In genomic region chr11:69463892-69464620, GRCh38 we compare ENCODE assay signal across 26 cellular contexts. TPM values are rescaled to one million over a fixed set of nuclear protein-coding genes. Genes with fewer than 3 reads are reported as not detected.
DNase-seq lines count a peak whose midpoint lies in the region; ATAC-seq and TF ChIP-seq lines count a peak whose summit lies in the region.
"Had no signal": no experiment of that assay in that cellular context is flagged by ENCODE, and none has a peak within 500 bp of the region (broad histone marks: within the 10 kb centered on the region; RNA-seq: fewer than 3 reads in every experiment).

No MANE protein-coding gene starts in this region.

- H3K27ac ChIP-seq in IMR-90 (ENCODE audit: insufficient read depth, low read length) (no peak overlapping the region), esophagus squamous epithelium (peak overlapping the region; percentile 9 to 86 (median 48)), tibial nerve (peak overlapping the region in 3 of 4 donors; percentile 24 to 76 (median 60)), gastroesophageal sphincter (peak overlapping the region in 2 of 4 donors; percentile 22 to 40)
- H3K27ac ChIP-seq: epithelial cell of prostate, thoracic aorta had no signal

- no peaks in the 10 kb centered on the region for H4K20me1 ChIP-seq in IMR-90 (ENCODE audit: insufficient read depth, low read length)

- ATAC-seq in IMR-90 (ENCODE audit: low read depth) (no peak), gastroesophageal sphincter (no peak), HG03378 (IDR thresholded peaks at IDR 0.05; ENCODE audit: unreplicated experiment) (no peak)
- no peak for ATAC-seq in activated CD8-positive, alpha-beta memory T cell treated with anti-CD3 and anti-CD28 coated beads, Interleukin-2, amount 10 ng/mL, durations not matched to agents 7 days and 5 days
- ATAC-seq: stimulated activated memory B cell treated with anti-CD40 and anti-IgM and Interleukin-4, amounts not matched to agents 10 μg/mL and 1 μg/mL and 100 μg/mL, for 72 hours had no signal

- peak overlapping the region; percentile 19; the same call in 1 of the 2 replicates for H2AK5ac ChIP-seq in IMR-90 (ENCODE audit: low read depth, low read length)

- peak overlapping the region; percentile 67 for H2AK9ac ChIP-seq in IMR-90 (replicated peaks; ENCODE audit: low read depth, low read length, poor library complexity)

- H2AFZ ChIP-seq in IMR-90 (replicated peaks; ENCODE audit: low read length, poor library complexity) = peak overlapping the region; percentile 63

- H3K27me3 ChIP-seq in IMR-90 (ENCODE audit: control insufficient read depth, insufficient read depth, low read length) (no peaks in the 10 kb centered on the region), esophagus squamous epithelium (no peaks in the 10 kb centered on the region), tibial nerve (no peaks in the 10 kb centered on the region), gastroesophageal sphincter (no peaks in the 10 kb centered on the region)

- peaks cover 12% of the 10 kb centered on the region for H3K4me1 ChIP-seq in IMR-90 (ENCODE audit: control insufficient read depth, insufficient read depth, low read length)
- peaks cover 22 to 70% (median 33%) of the 10 kb centered on the region in 3 donors for H3K4me1 ChIP-seq in esophagus squamous epithelium
- H3K4me1 ChIP-seq in tibial nerve = peaks cover 0 to 28% (median 15%) of the 10 kb centered on the region in 4 donors
- peaks cover 0 to 25% (median 14%) of the 10 kb centered on the region in 3 donors for H3K4me1 ChIP-seq in gastroesophageal sphincter

- intact Hi-C loops in IMR-90 (cut with micrococcal nuclease) (loop anchor here (1.0 kb wide), 1 partner anchor 46 kb away; no protein-coding TSS in a partner anchor), esophagus squamous epithelium (cut with DNase I) (no loop called here)

- H3K56ac ChIP-seq in IMR-90 (ENCODE audit: extremely low read depth, insufficient read depth, low read length) = no peak overlapping the region

- H4K8ac ChIP-seq in IMR-90 (ENCODE audit: low read depth in 2 of 2, low read length in 2 of 2) = no peak overlapping the region

- DNase-seq in IMR-90 (no peak), esophagus squamous epithelium (lab: John Stamatoyannopoulos, UW) (no peak), neural crest cell (ENCODE audit: low read depth, low spot score) (no peak), tibial nerve (ENCODE audit: low spot score in 2 of 2) (no peak)
- no peak for DNase-seq in activated CD8-positive, alpha-beta memory T cell treated with anti-CD3 and anti-CD28 coated beads, Interleukin-2, amount 10 ng/mL, durations not matched to agents 7 days and 5 days
- DNase-seq: activated CD8-positive, alpha-beta memory T cell treated with anti-CD3 and anti-CD28 coated beads, Interleukin-2, amount 50 U/mL, for 48 hours; foreskin melanocyte; hippocampal formation; immature natural killer cell; NCI-H2081; NCI-H774; stimulated activated CD4-positive, alpha-beta T cell treated with anti-CD3 and anti-CD28 coated beads, Interleukin-4, amount 100 ng/mL, for 1 hour had no signal

- H3K79me1 ChIP-seq in IMR-90 (ENCODE audit: low read depth in 1 of 2, low read length in 2 of 2) = 0 out of 4 replicates have a peak, but pooled peaks cover 0 to 3% of the 10 kb centered on the region in 2 experiments

- TF ChIP-seq POLR2A in IMR-90 (IDR thresholded peaks at IDR 0.05; ENCODE audit: low read depth, low read length) (no peak), esophagus squamous epithelium (IDR thresholded peaks at IDR 0.05) (no peak), tibial nerve (IDR thresholded peaks at IDR 0.05) (no peak), gastroesophageal sphincter (IDR thresholded peaks at IDR 0.05) (no peak)

- 66% methylated on average over 6 of the region's 13 CpGs; no CpG with 5 or more reads in 1 of the 2 experiments for WGBS in IMR-90 (ENCODE audit: extremely low coverage in 2 of 2, insufficient read length in 1 of 2), 2 experiments
- WGBS in esophagus squamous epithelium, 2 donors = 59 to 65% methylated on average over 4 to 6 of the region's 13 CpGs
- WGBS in tibial nerve, 2 donors = 70 to 75% methylated on average over 8 to 12 of the region's 13 CpGs
- WGBS in gastroesophageal sphincter (ENCODE audit: low coverage in 1 of 2), 2 donors = 25 to 40% methylated on average over 2 to 3 of the region's 13 CpGs

- H3K4me1 Mint-ChIP-seq in neural crest cell = peaks cover 26% of the 10 kb centered on the region
- no peaks in the 10 kb centered on the region for H3K4me1 Mint-ChIP-seq in activated CD8-positive, alpha-beta memory T cell treated with anti-CD3 and anti-CD28 coated beads, Interleukin-2, amount 10 ng/mL, durations not matched to agents 7 days and 5 days
- H3K4me1 Mint-ChIP-seq: central memory CD8-positive, alpha-beta T cell; immature natural killer cell had no signal

- in situ Hi-C loops in IMR-90 (cut with MboI; ENCODE audit: low sequenced_read_pairs) = no loop called here

- peaks cover 12% of the 10 kb centered on the region for H3K36me3 Mint-ChIP-seq in neural crest cell (ENCODE audit: low read depth)
- H3K36me3 Mint-ChIP-seq in activated CD8-positive, alpha-beta memory T cell treated with anti-CD3 and anti-CD28 coated beads, Interleukin-2, amount 10 ng/mL, durations not matched to agents 7 days and 5 days = peaks cover 1% of the 10 kb centered on the region
- H3K36me3 Mint-ChIP-seq: immature natural killer cell; stimulated activated memory B cell treated with anti-CD40 and anti-IgM and Interleukin-4, amounts not matched to agents 10 μg/mL and 1 μg/mL and 100 μg/mL, for 72 hours had no signal

- H3K14ac ChIP-seq in IMR-90 (replicated peaks; ENCODE audit: low read depth, low read length) = no peak overlapping the region

- H3K27ac Mint-ChIP-seq in neural crest cell (ENCODE audit: unreplicated experiment) = peak overlapping the region; percentile 94
- no peak overlapping the region for H3K27ac Mint-ChIP-seq in activated CD8-positive, alpha-beta memory T cell treated with anti-CD3 and anti-CD28 coated beads, Interleukin-2, amount 10 ng/mL, durations not matched to agents 7 days and 5 days
- H3K27ac Mint-ChIP-seq: activated naive CD8-positive, alpha-beta T cell; activated T-helper 2 cell treated with anti-CD3 and anti-CD28 coated beads, Interferon-gamma antibody, Interleukin-2, Interleukin-4, amounts not matched to agents 10 μg/mL and 5 μg/mL and 100 μg/mL, durations not matched to agents 14 hours and 24 hours and 36 hours; immature natural killer cell; stimulated activated memory B cell treated with anti-CD40 and anti-IgM and Interleukin-4, amounts not matched to agents 10 μg/mL and 1 μg/mL and 100 μg/mL, for 72 hours; T-helper 2 cell treated with Interferon-gamma antibody and Interleukin-4, amounts not matched to agents 5 μg/mL and 100 μg/mL, for 36 hours had no signal

- CTCF ChIA-PET in IMR-90 (lab: Yijun Ruan, JAX) = no interaction called here
- CTCF ChIA-PET in activated CD8-positive, alpha-beta memory T cell treated with anti-CD3 and anti-CD28 coated beads, Interleukin-2, amount 10 ng/mL, durations not matched to agents 7 days and 5 days (lab: Charles Lee) = no interaction called here

- TF ChIP-seq RAD21 in IMR-90 (IDR thresholded peaks at IDR 0.05; ENCODE audit: low read length) = no peak

- H3K9me1 ChIP-seq in IMR-90 (ENCODE audit: insufficient read depth, low read length) = no peaks in the 10 kb centered on the region; the same call in 1 of the 2 replicates

- H3K9me3 Mint-ChIP-seq in neural crest cell = peaks cover 12% of the 10 kb centered on the region
- peaks cover 5% of the 10 kb centered on the region for H3K9me3 Mint-ChIP-seq in activated CD8-positive, alpha-beta memory T cell treated with anti-CD3 and anti-CD28 coated beads, Interleukin-2, amount 10 ng/mL, durations not matched to agents 7 days and 5 days (ENCODE audit: low read depth)
- H3K9me3 Mint-ChIP-seq: T-helper 2 cell treated with Interferon-gamma antibody and Interleukin-4, amounts not matched to agents 5 μg/mL and 100 μg/mL, for 36 hours had no signal

- no peak overlapping the region for H2BK15ac ChIP-seq in IMR-90 (ENCODE audit: low read depth, low read length)

- no peak for TF ChIP-seq CTCF in IMR-90 (conservative IDR thresholded peaks at IDR 0.05; ENCODE audit: low read depth, low read length)
- TF ChIP-seq CTCF in esophagus squamous epithelium (IDR thresholded peaks at IDR 0.05) = no peak
- no peak for TF ChIP-seq CTCF in neural crest cell (conservative IDR thresholded peaks at IDR 0.05)
- no peak for TF ChIP-seq CTCF in tibial nerve (IDR thresholded peaks at IDR 0.05)
- TF ChIP-seq CTCF in gastroesophageal sphincter (IDR thresholded peaks at IDR 0.05) = no peak

- H3K4ac ChIP-seq in IMR-90 (ENCODE audit: low read depth, low read length) = no peak overlapping the region

- no peak overlapping the region for H2BK20ac ChIP-seq in IMR-90 (ENCODE audit: low read depth, low read length)

- H2BK5ac ChIP-seq in IMR-90 (ENCODE audit: low read depth, low read length, poor library complexity, severe bottlenecking) = no peak overlapping the region

- H3K23ac ChIP-seq in IMR-90 (ENCODE audit: low read depth, low read length) = no peak overlapping the region

- no peak overlapping the region for H3K4me3 ChIP-seq in IMR-90 (ENCODE audit: insufficient read depth, low read depth, low read length)
- H3K4me3 ChIP-seq in esophagus squamous epithelium = no peak overlapping the region
- H3K4me3 ChIP-seq in tibial nerve = no peak overlapping the region
- no peak overlapping the region for H3K4me3 ChIP-seq in gastroesophageal sphincter
- H3K4me3 ChIP-seq: K562, thoracic aorta had no signal

- dilution Hi-C loops in IMR-90 (cut with HindIII; ENCODE audit: low sequenced_read_pairs, unreplicated experiment) = no loop called here

- H3K27me3 Mint-ChIP-seq in neural crest cell (ENCODE audit: low read depth) = no peaks in the 10 kb centered on the region
- peaks cover 9% of the 10 kb centered on the region for H3K27me3 Mint-ChIP-seq in activated CD8-positive, alpha-beta memory T cell treated with anti-CD3 and anti-CD28 coated beads, Interleukin-2, amount 10 ng/mL, durations not matched to agents 7 days and 5 days

- H4K91ac ChIP-seq in IMR-90 (ENCODE audit: insufficient read depth, low read depth, low read length) = no peak overlapping the region

- POLR2A ChIA-PET in IMR-90 (lab: Charles Lee; ENCODE audit: unreplicated experiment) = interaction anchor here (1.0 kb wide), 1 partner anchor 180 kb away, joined by 3 read pairs; no protein-coding TSS in a partner anchor

- TF ChIP-seq EP300 in tibial nerve (IDR thresholded peaks at IDR 0.05) = no peak
- TF ChIP-seq EP300 in gastroesophageal sphincter (IDR thresholded peaks at IDR 0.05) = no peak

- no peak overlapping the region for H3K9ac ChIP-seq in IMR-90 (ENCODE audit: low read depth, low read length)

- H3K36me3 ChIP-seq in IMR-90 (ENCODE audit: control insufficient read depth, insufficient read depth, low read length) (no peaks in the 10 kb centered on the region), esophagus squamous epithelium (no peaks in the 10 kb centered on the region), tibial nerve (no peaks in the 10 kb centered on the region), gastroesophageal sphincter (no peaks in the 10 kb centered on the region)
- H3K36me3 ChIP-seq: thoracic aorta had no signal

- peaks cover 19% of the 10 kb centered on the region for H3K9me3 ChIP-seq in IMR-90 (ENCODE audit: control insufficient read depth, insufficient read depth, low read length)
- peaks cover 0 to 28% (median 19%) of the 10 kb centered on the region in 3 donors for H3K9me3 ChIP-seq in esophagus squamous epithelium
- H3K9me3 ChIP-seq in tibial nerve = peaks cover 0 to 11% (median 0%) of the 10 kb centered on the region in 4 donors
- peaks cover 0 to 17% (median 0%) of the 10 kb centered on the region in 3 donors for H3K9me3 ChIP-seq in gastroesophageal sphincter

- H2BK120ac ChIP-seq in IMR-90 (ENCODE audit: low read depth, low read length) = 0 out of 2 replicates have a peak overlapping the region, but pooled peaks have one; percentile 37

- no peak overlapping the region for H3K4me2 ChIP-seq in IMR-90 (ENCODE audit: low read depth, low read length)

- no TSS peak for BruUV-seq in IMR-90 (replicated peaks; lab: Mats Ljungman, UMichigan)

- H3K4me3 Mint-ChIP-seq in neural crest cell = no peak overlapping the region
- no peak overlapping the region for H3K4me3 Mint-ChIP-seq in activated CD8-positive, alpha-beta memory T cell treated with anti-CD3 and anti-CD28 coated beads, Interleukin-2, amount 10 ng/mL, durations not matched to agents 7 days and 5 days
- H3K4me3 Mint-ChIP-seq: activated naive CD8-positive, alpha-beta T cell; central memory CD8-positive, alpha-beta T cell; immature natural killer cell; stimulated activated memory B cell treated with anti-CD40 and anti-IgM and Interleukin-4, amounts not matched to agents 10 μg/mL and 1 μg/mL and 100 μg/mL, for 72 hours; T-helper 2 cell treated with Interferon-gamma antibody and Interleukin-4, amounts not matched to agents 5 μg/mL and 100 μg/mL, for 36 hours had no signal

- no peak overlapping the region for H3K18ac ChIP-seq in IMR-90 (ENCODE audit: low read depth, low read length)

- no peak overlapping the region for H4K5ac ChIP-seq in IMR-90 (ENCODE audit: low read depth, low read length)

RNA-seq across cellular contexts. Expression of gene LINC01488, which starts 17.4 kb away (rescaled TPM):
- not detected in 2 replicates for total RNA-seq in IMR-90 (2012; rRNA removed)
- polyA plus RNA-seq in IMR-90 (2012; rRNA removed) = not detected in 2 replicates
- polyA plus RNA-seq in IMR-90 (2012; cell fraction: cytosol; rRNA removed) = not detected in 2 replicates
- not detected in 2 replicates for polyA plus RNA-seq in IMR-90 (2012; cell fraction: nucleus; rRNA removed; ENCODE audit: low replicate concordance)
- not detected for total RNA-seq in esophagus squamous epithelium
- 0.11 TPM in 1 of 2 replicates, not detected in the other for total RNA-seq in neural crest cell
- not detected for total RNA-seq in tibial nerve
- total RNA-seq in gastroesophageal sphincter = not detected
- total RNA-seq in activated CD8-positive, alpha-beta memory T cell treated with anti-CD3 and anti-CD28 coated beads, Interleukin-2, amount 10 ng/mL, durations not matched to agents 7 days and 5 days = not detected
- total RNA-seq: activated T-helper 2 cell treated with anti-CD3 and anti-CD28 coated beads, Interferon-gamma antibody, Interleukin-2, Interleukin-4, amounts not matched to agents 10 μg/mL and 5 μg/mL and 100 μg/mL, durations not matched to agents 14 hours and 24 hours and 36 hours; HT-29; K562; lower leg skin; MCF 10A; mucosa of gallbladder; thoracic aorta had no signal
- polyA plus RNA-seq: immature natural killer cell, K562 had no signal
